ENCODE assay signal across 8 cellular contexts in the genomic region with DNA sequence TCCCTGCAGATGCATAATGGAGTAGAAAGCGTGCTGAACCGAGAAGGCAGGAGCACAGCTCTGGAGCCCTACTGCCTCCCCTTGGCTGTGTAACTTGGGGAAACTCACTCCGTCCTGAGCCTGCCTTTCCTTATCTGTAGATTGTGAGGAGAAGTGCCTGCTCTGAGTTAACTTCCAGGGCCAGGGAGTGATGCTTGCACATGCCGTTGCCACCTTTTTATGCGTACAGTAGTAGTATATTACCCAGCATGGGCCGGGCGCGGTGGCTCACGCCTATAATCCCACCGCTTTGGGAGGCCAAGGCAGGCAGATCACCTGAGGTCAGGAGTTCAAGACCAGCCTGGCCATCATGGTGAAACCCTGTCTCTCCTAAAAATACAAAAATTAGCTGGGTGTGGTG.
"Had no signal": no experiment of that assay in that cellular context is flagged by ENCODE, and none has a peak within 500 bp of the region (broad histone marks: within the 10 kb centered on the region; RNA-seq: fewer than 3 reads in every experiment).

No MANE protein-coding gene starts in this region.

- H3K4me2 ChIP-seq: GM23338 had no signal

- H3K27ac ChIP-seq: HL-60 had no signal

- H3K4me1 ChIP-seq: HAP-1 had no signal

- H3K4me3 ChIP-seq: GM23338, HAP-1 had no signal

- H3K9me3 ChIP-seq: HAP-1 had no signal

- FAIRE-seq: HepG2 had no signal

- H3K36me3 ChIP-seq: HAP-1 had no signal

- ATAC-seq: GM23338, HCT116, HepG2 had no signal

- DNase-seq: H7, HFFc6, KBM-7 had no signal
